10 cellular contexts compared by ENCODE assay signal in genomic region chr4:3827616-3828492, GRCh38.
DNase-seq lines count a peak whose midpoint lies in the region; ATAC-seq and TF ChIP-seq lines count a peak whose summit lies in the region.
"Had no signal": no experiment of that assay in that cellular context is flagged by ENCODE, and none has a peak within 500 bp of the region (broad histone marks: within the 10 kb centered on the region; RNA-seq: fewer than 3 reads in every experiment).

No MANE protein-coding gene starts in this region.

- H3K4me1 ChIP-seq in body of pancreas = peaks cover 46% of the 10 kb centered on the region
- H3K4me1 ChIP-seq in testis = peaks cover 23% of the 10 kb centered on the region

- ATAC-seq in body of pancreas = peak; percentile 86
- no peak for ATAC-seq in HG03175 (IDR thresholded peaks at IDR 0.05; ENCODE audit: unreplicated experiment)
- ATAC-seq in GM18498 (IDR thresholded peaks at IDR 0.05; ENCODE audit: unreplicated experiment) = no peak
- no peak for ATAC-seq in GM18858 (IDR thresholded peaks at IDR 0.05; ENCODE audit: unreplicated experiment)
- ATAC-seq: stimulated activated naive CD8-positive, alpha-beta T cell treated with anti-CD3 and anti-CD28 coated beads, Interleukin-15, Interleukin-2, amounts not matched to agents 100 U/mL and 50 U/mL, for 24 hours had no signal

- peak overlapping the region; percentile 54 to 77 (median 74) for H3K27ac ChIP-seq in body of pancreas
- H3K27ac ChIP-seq in testis = peak overlapping the region in 1 of 2 donors; percentile 9

- TF ChIP-seq CTCF in body of pancreas (IDR thresholded peaks at IDR 0.05) (no peak), testis (IDR thresholded peaks at IDR 0.05) (no peak)

- WGBS in body of pancreas, 2 donors = 32 to 42% methylated on average over 8 to 22 of the region's 24 CpGs
- 44 to 60% methylated on average over 1 to 20 of the region's 24 CpGs for WGBS in testis, 2 donors

- TF ChIP-seq POLR2A in body of pancreas (IDR thresholded peaks at IDR 0.05) (no peak), testis (IDR thresholded peaks at IDR 0.05) (no peak)

- peak; percentile 81 for DNase-seq in HT-29 (ENCODE audit: low spot score)
- DNase-seq in body of pancreas = peak; percentile 88 to 94 (median 91)
- peak; percentile 73 for DNase-seq in iPS-NIHi11 (ENCODE audit: low spot score)
- DNase-seq in testis = peak; percentile 95
- no peak for DNase-seq in activated T-cell treated with anti-CD3 and anti-CD28 coated beads for 4 hours
- DNase-seq: NCI-H524 treated with DMSO at 0.1 percent for 48 hours; stimulated activated naive CD8-positive, alpha-beta T cell treated with anti-CD3 and anti-CD28 coated beads, Interleukin-15, Interleukin-2, amounts not matched to agents 100 U/mL and 50 U/mL, for 24 hours had no signal

- intact Hi-C loops in body of pancreas (cut with DNase I) = no loop called here
- intact Hi-C loops in testis (cut with DNase I; ENCODE audit: low total_unique reads) = no loop called here

- H3K36me3 ChIP-seq in body of pancreas (replicated peaks in 1 of 2; ENCODE audit: insufficient read depth in 1 of 2, low read depth in 2 of 2) (no peaks in the 10 kb centered on the region), testis (ENCODE audit: low read depth, missing control alignments) (no peaks in the 10 kb centered on the region)

- H3K27me3 ChIP-seq in body of pancreas (no peaks in the 10 kb centered on the region), testis (no peaks in the 10 kb centered on the region)

- H3K9me3 ChIP-seq in body of pancreas = no peaks in the 10 kb centered on the region
- H3K9me3 ChIP-seq in testis = no peaks in the 10 kb centered on the region

- H3K4me3 ChIP-seq in body of pancreas (no peak overlapping the region), testis (no peak overlapping the region)
